18 cellular contexts compared by ENCODE assay signal in the genomic region with DNA sequence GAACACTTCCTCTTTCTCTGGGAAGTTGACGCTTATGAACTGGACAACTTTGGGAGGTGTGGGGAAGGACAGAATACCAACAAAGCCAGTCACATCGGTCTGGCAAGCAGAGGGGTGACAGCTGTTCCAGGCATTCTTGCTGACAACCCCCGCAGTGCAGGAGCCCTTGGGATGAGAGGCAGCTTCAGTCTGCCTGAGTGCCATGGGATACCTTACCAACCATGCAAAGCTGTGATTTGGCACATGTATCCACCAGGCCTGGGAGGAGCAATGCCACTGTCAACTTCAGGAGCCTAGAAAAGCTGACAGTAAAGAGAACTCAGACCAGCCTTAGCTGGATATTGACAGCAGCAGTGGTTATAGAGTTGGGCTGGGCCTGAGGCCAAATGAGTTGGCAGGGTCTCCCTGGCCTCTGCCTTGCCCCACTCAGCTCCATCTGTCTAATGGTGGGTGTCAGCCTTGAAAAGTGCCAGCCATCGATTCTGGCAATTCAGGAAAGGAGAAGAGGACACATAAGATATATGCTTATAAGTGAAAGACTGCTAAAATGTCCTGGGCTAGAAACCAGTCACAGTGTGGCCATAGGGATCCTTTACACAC. TPM values are rescaled to one million over a fixed set of nuclear protein-coding genes. Genes with fewer than 3 reads are reported as not detected.
DNase-seq lines count a peak whose midpoint lies in the region; ATAC-seq and TF ChIP-seq lines count a peak whose summit lies in the region.
"Had no signal": no experiment of that assay in that cellular context is flagged by ENCODE, and none has a peak within 500 bp of the region (broad histone marks: within the 10 kb centered on the region; RNA-seq: fewer than 3 reads in every experiment).

No MANE protein-coding gene starts in this region.

- H3K9me3 ChIP-seq in WERI-Rb-1 (ENCODE audit: severe bottlenecking): no peaks in the 10 kb centered on the region
- H3K9me3 ChIP-seq: HAP-1, Peyer's patch had no signal

- no peak for ATAC-seq in left lobe of liver
- ATAC-seq in HG03159 (IDR thresholded peaks at IDR 0.05; ENCODE audit: unreplicated experiment): no peak

- H3K36me3 ChIP-seq in WERI-Rb-1: no peaks in the 10 kb centered on the region
- H3K36me3 ChIP-seq: HAP-1, Peyer's patch had no signal

- DNase-seq in NCI-H82 (lab: John Stamatoyannopoulos, UW) (peak; percentile 40), NCI-H82 treated with DMSO at 0.1 percent for 48 hours (lab: John Stamatoyannopoulos, UW; ENCODE audit: unreplicated experiment) (no peak), NCI-H2171 treated with DMSO at 0.1 percent for 48 hours (lab: John Stamatoyannopoulos, UW) (peak; percentile 85), WERI-Rb-1 (peak; percentile 30), iPS-NIHi7 (ENCODE audit: extremely low spot score) (no peak), left lobe of liver (ENCODE audit: low spot score) (no peak), NCI-H2196 (lab: John Stamatoyannopoulos, UW; ENCODE audit: unreplicated experiment) (no peak)
- DNase-seq: C1 segment of cervical spinal cord, DMS53, MM.1S, NCI-H1436, NCI-H2107, NCI-H526, Peyer's patch, SHP77 had no signal

- no peak overlapping the region for H3K27ac ChIP-seq in WERI-Rb-1
- H3K27ac ChIP-seq: Peyer's patch had no signal

- no peaks in the 10 kb centered on the region for H3K27me3 ChIP-seq in WERI-Rb-1 (ENCODE audit: insufficient read depth, low read depth, severe bottlenecking)
- H3K27me3 ChIP-seq: Peyer's patch had no signal

- no peak for TF ChIP-seq CTCF in WERI-Rb-1 (IDR thresholded peaks at IDR 0.05; ENCODE audit: low read depth, low read length)

- no peak overlapping the region for H3K4me3 ChIP-seq in WERI-Rb-1 (ENCODE audit: low read depth, low read length)
- H3K4me3 ChIP-seq: HAP-1, Peyer's patch had no signal

RNA-seq across cellular contexts. Expression of gene PLPPR1, which starts 10.0 kb away (rescaled TPM):
- total RNA-seq in left lobe of liver: 1.2 TPM
- total RNA-seq: A172 had no signal

Comparison
In these comparisons a context has a peak if more than half of its experiments do, and no peak if none do; other contexts are left out.
1. DNase-seq: peak in NCI-H82 (single experiment), NCI-H2171 treated with DMSO at 0.1 percent for 48 hours (single experiment) and WERI-Rb-1 (single experiment); none in NCI-H82 treated with DMSO at 0.1 percent for 48 hours (single experiment), iPS-NIHi7 (single experiment), left lobe of liver (single experiment) and NCI-H2196 (single experiment).